27 cellular contexts compared by ENCODE assay signal in genomic region chr18:37714621-37715020, GRCh38.
"Had no signal": no experiment of that assay in that cellular context is flagged by ENCODE, and none has a peak within 500 bp of the region (broad histone marks: within the 10 kb centered on the region; RNA-seq: fewer than 3 reads in every experiment).

No MANE protein-coding gene starts in this region.

- H3K36me3 ChIP-seq: adrenal gland, breast epithelium had no signal

- H3K9me3 ChIP-seq: adrenal gland, breast epithelium had no signal

- H3K27ac ChIP-seq: adrenal gland, breast epithelium, KMS-11, SK-N-MC had no signal

- DNase-seq: activated B cell treated with CpG ODN at 0.5 μM for 24 hours; activated CD4-positive, alpha-beta memory T cell treated with anti-CD3 and anti-CD28 coated beads for 36 hours; activated CD4-positive, alpha-beta T cell treated with anti-CD3 and anti-CD28 coated beads for 1 hour; activated CD4-positive, alpha-beta T cell treated with anti-CD3 and anti-CD28 coated beads, Interleukin-2, amount 10 ng/mL, durations not matched to agents 7 days and 5 days; activated CD8-positive, alpha-beta memory T cell treated with anti-CD3 and anti-CD28 coated beads for 24 hours; activated gamma-delta T cell treated with Interleukin-2 at 50 U/mL for 16 hours; activated naive CD4-positive, alpha-beta T cell treated with anti-CD3 and anti-CD28 coated beads, Interleukin-2, amount 50 U/mL, for 16 hours; activated naive CD8-positive, alpha-beta T cell treated with anti-CD3 and anti-CD28 coated beads, Interleukin-2, amount 10 ng/mL, durations not matched to agents 7 days and 5 days; activated T-cell treated with anti-CD3 and anti-CD28 coated beads, Interleukin-2, amount 50 U/mL, for 72 hours; anterior cingulate cortex; cortex of kidney; NCI-H1436; NCI-H187 treated with DMSO at 0.1 percent for 48 hours; NCI-H524; NCI-H774; NK-92 treated with Interleukin-12 subunit alpha and Interleukin-12 subunit beta, amount 100 ng/mL, for 24 hours; OCI-M1; RPMI8226; T-cell; T-helper 2 cell; T1000 had no signal

- H3K4me3 ChIP-seq: adrenal gland, breast epithelium, SK-N-MC had no signal

- H3K4me1 ChIP-seq: adrenal gland, breast epithelium had no signal

- ATAC-seq: activated T-cell treated with anti-CD3 and anti-CD28 coated beads, Interleukin-2, amount 50 U/mL, for 72 hours; Panc1; Right ventricle myocardium inferior; T-cell had no signal

- H3K27me3 ChIP-seq: adrenal gland, breast epithelium had no signal
